Comparison of ENCODE assay signal across 13 cellular contexts in genomic region chr6:17268114-17268513, GRCh38. TPM values are rescaled to one million over a fixed set of nuclear protein-coding genes. Genes with fewer than 3 reads are reported as not detected.
"Had no signal": no experiment of that assay in that cellular context is flagged by ENCODE, and none has a peak within 500 bp of the region (broad histone marks: within the 10 kb centered on the region; RNA-seq: fewer than 3 reads in every experiment).

No MANE protein-coding gene starts in this region.

- DNase-seq: activated CD4-positive, alpha-beta T cell treated with anti-CD3 and anti-CD28 coated beads for 48 hours; activated naive CD4-positive, alpha-beta T cell treated with anti-CD3 and anti-CD28 coated beads, Interleukin-2, amount 10 ng/mL, durations not matched to agents 7 days and 5 days; esophagus squamous epithelium; heart right ventricle; islet precursor cell; natural killer cell; nucleus accumbens; stimulated activated CD4-positive, alpha-beta T cell treated with anti-CD3 and anti-CD28 coated beads, Interleukin-2, amount 100 ng/mL, for 24 hours; stimulated activated naive B cell treated with anti-CD40 and anti-IgM and Interleukin-4, amounts not matched to agents 10 μg/mL and 1 μg/mL and 100 μg/mL, for 72 hours had no signal

- H3K9me3 Mint-ChIP-seq: activated naive CD4-positive, alpha-beta T cell treated with anti-CD3 and anti-CD28 coated beads, Interleukin-2, amount 10 ng/mL, durations not matched to agents 7 days and 5 days; natural killer cell; stimulated activated naive B cell treated with anti-CD40 and anti-IgM and Interleukin-4, amounts not matched to agents 10 μg/mL and 1 μg/mL and 100 μg/mL, for 72 hours had no signal

- H3K4me3 ChIP-seq: esophagus squamous epithelium, heart right ventricle, tibial nerve had no signal

- ATAC-seq: left lobe of liver; natural killer cell; sciatic nerve; stimulated activated naive B cell treated with anti-CD40 and anti-IgM and Interleukin-4, amounts not matched to agents 10 μg/mL and 1 μg/mL and 100 μg/mL, for 72 hours had no signal

- H3K27me3 Mint-ChIP-seq: activated naive CD4-positive, alpha-beta T cell treated with anti-CD3 and anti-CD28 coated beads, Interleukin-2, amount 10 ng/mL, durations not matched to agents 7 days and 5 days; progenitor cell of endocrine pancreas had no signal

- H3K36me3 Mint-ChIP-seq: activated naive CD4-positive, alpha-beta T cell treated with anti-CD3 and anti-CD28 coated beads, Interleukin-2, amount 10 ng/mL, durations not matched to agents 7 days and 5 days; natural killer cell; stimulated activated naive B cell treated with anti-CD40 and anti-IgM and Interleukin-4, amounts not matched to agents 10 μg/mL and 1 μg/mL and 100 μg/mL, for 72 hours had no signal

- H3K4me3 Mint-ChIP-seq: activated naive CD4-positive, alpha-beta T cell treated with anti-CD3 and anti-CD28 coated beads, Interleukin-2, amount 10 ng/mL, durations not matched to agents 7 days and 5 days; natural killer cell; stimulated activated naive B cell treated with anti-CD40 and anti-IgM and Interleukin-4, amounts not matched to agents 10 μg/mL and 1 μg/mL and 100 μg/mL, for 72 hours had no signal

- H3K27ac Mint-ChIP-seq: activated naive CD4-positive, alpha-beta T cell treated with anti-CD3 and anti-CD28 coated beads, Interleukin-2, amount 10 ng/mL, durations not matched to agents 7 days and 5 days; natural killer cell; progenitor cell of endocrine pancreas; stimulated activated naive B cell treated with anti-CD40 and anti-IgM and Interleukin-4, amounts not matched to agents 10 μg/mL and 1 μg/mL and 100 μg/mL, for 72 hours had no signal

- H3K4me1 Mint-ChIP-seq: activated naive CD4-positive, alpha-beta T cell treated with anti-CD3 and anti-CD28 coated beads, Interleukin-2, amount 10 ng/mL, durations not matched to agents 7 days and 5 days; natural killer cell; stimulated activated naive B cell treated with anti-CD40 and anti-IgM and Interleukin-4, amounts not matched to agents 10 μg/mL and 1 μg/mL and 100 μg/mL, for 72 hours had no signal

RNA-seq across cellular contexts. Expression of gene RBM24, which starts 13.0 kb away (rescaled TPM):
- total RNA-seq: natural killer cell had no signal
